ENCODE assay signal across 23 cellular contexts in the genomic region with DNA sequence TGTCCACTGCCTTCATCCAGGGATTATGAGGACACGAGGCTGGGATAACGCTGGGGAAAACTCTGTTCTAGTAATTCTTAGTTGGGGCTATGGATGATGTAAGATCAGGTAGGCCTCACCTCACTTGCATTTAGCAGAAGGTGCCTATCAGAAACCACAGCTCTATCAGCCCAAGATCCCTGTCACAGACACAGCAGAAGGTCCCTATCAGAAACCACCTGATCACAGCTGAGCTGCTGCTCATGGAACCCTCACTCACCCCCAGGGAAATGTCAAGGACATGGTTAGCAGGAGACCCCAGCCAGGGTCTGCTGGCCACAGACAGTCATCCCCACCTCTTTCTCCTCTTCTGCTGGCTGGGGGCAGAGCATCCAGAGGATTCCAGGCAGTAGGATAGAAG. TPM values are rescaled to one million over a fixed set of nuclear protein-coding genes. Genes with fewer than 3 reads are reported as not detected.
"Had no signal": no experiment of that assay in that cellular context is flagged by ENCODE, and none has a peak within 500 bp of the region (broad histone marks: within the 10 kb centered on the region; RNA-seq: fewer than 3 reads in every experiment).

No MANE protein-coding gene starts in this region.

- ATAC-seq: HepG2 had no signal

- H3K27me3 ChIP-seq: SJSA1 had no signal

- H3K4me3 ChIP-seq: SJSA1, SK-N-MC had no signal

- H3K27ac ChIP-seq: KMS-11, SJSA1, SK-N-MC had no signal

- H3K4me2 ChIP-seq: KMS-11 had no signal

- H3K4me1 ChIP-seq: SJSA1 had no signal

- H3K9ac ChIP-seq: KMS-11 had no signal

- H3K36me3 ChIP-seq: SJSA1 had no signal

- DNase-seq: IMR-90, Kasumi-1, MM.1S, NCI-H1092 treated with DMSO at 0.1 percent for 48 hours, NCI-H1436, NCI-H187, NCI-H2029, NCI-H2081 treated with DMSO at 0.1 percent for 48 hours, NCI-H2171, NCI-H226, NCI-H446, NCI-H510A, NCI-H524 treated with DMSO at 0.1 percent for 48 hours, NCI-H774, Right ventricle myocardium superior, RPMI8226, SIG-M5 had no signal

RNA-seq across cellular contexts. Expression of a gene that starts 52.5 kb away (rescaled TPM):
- total RNA-seq: HepG2, HT1080, IMR-90, M059J, Right ventricle myocardium superior, SJSA1 had no signal
- polyA plus RNA-seq: HepG2 had no signal
